ENCODE assay signal across 13 cellular contexts in the genomic region with DNA sequence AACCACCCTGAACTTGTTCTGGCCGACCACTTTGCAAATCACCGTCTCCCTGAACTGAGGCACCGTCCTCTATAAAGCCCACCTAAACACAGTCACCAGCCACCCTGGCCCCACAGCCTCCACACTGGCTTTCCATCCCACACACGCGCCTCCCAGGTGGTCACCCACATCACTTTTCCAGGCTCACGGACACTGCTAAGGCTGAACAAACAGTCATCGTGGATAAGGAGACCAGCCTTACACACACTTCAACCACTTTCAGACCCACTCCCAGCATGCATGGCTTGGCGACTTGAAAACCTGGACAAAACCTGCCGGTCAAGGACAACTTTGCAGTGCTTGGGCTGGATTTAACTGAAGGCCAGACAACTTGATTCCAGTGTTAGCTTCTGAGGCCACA. TPM values are rescaled to one million over a fixed set of nuclear protein-coding genes. Genes with fewer than 3 reads are reported as not detected.
A peak's percentile ranks its signal among the peaks of the same experiment; 100 is the strongest.
DNase-seq lines count a peak whose midpoint lies in the region; ATAC-seq, FAIRE-seq and TF ChIP-seq lines count a peak whose summit lies in the region.
"Had no signal": no experiment of that assay in that cellular context is flagged by ENCODE, and none has a peak within 500 bp of the region (broad histone marks: within the 10 kb centered on the region; RNA-seq: fewer than 3 reads in every experiment).

No MANE protein-coding gene starts in this region.

- H3K4me1 Mint-ChIP-seq in activated B cell treated with CpG ODN at 0.5 μM for 24 hours (peaks cover 89% of the 10 kb centered on the region), type B pancreatic cell (ENCODE audit: unreplicated experiment) (peaks cover 66% of the 10 kb centered on the region)

- no peaks in the 10 kb centered on the region for H3K9me3 Mint-ChIP-seq in activated B cell treated with CpG ODN at 0.5 μM for 24 hours
- peaks cover 4% of the 10 kb centered on the region for H3K9me3 Mint-ChIP-seq in type B pancreatic cell

- dilution Hi-C loops in keratinocyte (cut with MboI; ENCODE audit: extremely low pct_ligation_motif_present, low sequenced_read_pairs), result no loop called here

- DNase-seq in heart left ventricle, result no peak
- DNase-seq in cardiac septum (ENCODE audit: low spot score), result no peak
- no peak for DNase-seq in activated B cell treated with CpG ODN at 0.5 μM for 24 hours
- no peak for DNase-seq in keratinocyte (ENCODE audit: low read depth, low spot score)
- no peak for DNase-seq in type B pancreatic cell (ENCODE audit: extremely low spot score, unreplicated experiment)
- no peak for DNase-seq in EL
- DNase-seq: activated gamma-delta T cell, mesendoderm, NCI-H1436, sigmoid colon, T1000 had no signal

- H3K4me3 ChIP-seq in heart left ventricle (peak overlapping the region in 1 of 12 donors; percentile 40), keratinocyte (ENCODE audit: control insufficient read depth in 2 of 3, extremely low read depth in 1 of 3, insufficient read depth in 2 of 3, low read depth in 1 of 3, low read length in 3 of 3) (no peak overlapping the region)
- H3K4me3 ChIP-seq: sigmoid colon had no signal

- H3K36me3 Mint-ChIP-seq in activated B cell treated with CpG ODN at 0.5 μM for 24 hours (ENCODE audit: low read depth) (no peaks in the 10 kb centered on the region), type B pancreatic cell (peaks cover 24% of the 10 kb centered on the region)

- ATAC-seq in heart left ventricle (no peak), activated B cell treated with CpG ODN at 0.5 μM for 24 hours (ENCODE audit: low read depth) (no peak), HG02852 (IDR thresholded peaks at IDR 0.05; ENCODE audit: unreplicated experiment) (no peak), HG03457 (IDR thresholded peaks at IDR 0.05; ENCODE audit: unreplicated experiment) (no peak)

- peaks cover 100% of the 10 kb centered on the region for H3K79me2 ChIP-seq in keratinocyte (ENCODE audit: control insufficient read depth, insufficient read depth, low read length)

- no peak for TF ChIP-seq CTCF in heart left ventricle (IDR thresholded peaks at IDR 0.05)
- no peak for TF ChIP-seq CTCF in activated B cell treated with CpG ODN at 0.5 μM for 24 hours (IDR thresholded peaks at IDR 0.05)
- no peak for TF ChIP-seq CTCF in keratinocyte (optimal IDR thresholded peaks at IDR 0.05 in 1 of 3, IDR thresholded peaks at IDR 0.05 in 1 of 3, conservative IDR thresholded peaks at IDR 0.05 in 1 of 3; ENCODE audit: extremely low read depth in 1 of 3, insufficient read depth in 2 of 3, low read length in 3 of 3)
- no peak for TF ChIP-seq CTCF in type B pancreatic cell (conservative IDR thresholded peaks at IDR 0.05)

- H2AFZ ChIP-seq in keratinocyte (ENCODE audit: control insufficient read depth, low read length), result no peak overlapping the region

- H3K9ac ChIP-seq in keratinocyte (ENCODE audit: control insufficient read depth, extremely low read depth, insufficient read depth, low read length), result no peak overlapping the region

- WGBS in heart left ventricle, 4 donors, result 82 to 88% (median 86%) methylated on average over 9 of the region's 9 CpGs

- FAIRE-seq in keratinocyte (lab: Jason Lieb, UNC), result no peak

- intact Hi-C loops in heart left ventricle (cut with DNase I), result loop anchor here in 6 of 10 donors (5.0 to 10.0 kb wide), 5 partner anchors 36 to 59 kb away; no protein-coding TSS in a partner anchor
- intact Hi-C loops in cardiac septum (cut with DNase I), result no loop called here
- intact Hi-C loops in activated B cell treated with CpG ODN at 0.5 μM for 24 hours (cut with micrococcal nuclease), result no loop called here

- CTCF ChIA-PET in activated B cell treated with CpG ODN at 0.5 μM for 24 hours (lab: Charles Lee), result interaction anchor here (1.2 to 3.9 kb wide), 2 partner anchors 14 to 156 kb away, joined by 4 to 18 read pairs; no protein-coding TSS in a partner anchor

- peaks cover 8% of the 10 kb centered on the region for H3K9me1 ChIP-seq in keratinocyte (ENCODE audit: control insufficient read depth, extremely low read depth, insufficient read depth, low read length)

- H3K27ac Mint-ChIP-seq in activated B cell treated with CpG ODN at 0.5 μM for 24 hours (peak overlapping the region; percentile 61), type B pancreatic cell (peak overlapping the region; percentile 10)

- peak overlapping the region in 8 of 12 donors; percentile 5 to 70 (median 24) for H3K27ac ChIP-seq in heart left ventricle
- no peak overlapping the region for H3K27ac ChIP-seq in keratinocyte (ENCODE audit: control insufficient read depth, insufficient read depth, low read length)

- peaks cover 29% of the 10 kb centered on the region for H4K20me1 ChIP-seq in keratinocyte (ENCODE audit: control insufficient read depth, extremely low read depth, insufficient read depth, low read length)

- H3K4me1 ChIP-seq in heart left ventricle (peaks cover 0 to 100% (median 74%) of the 10 kb centered on the region in 12 donors), keratinocyte (ENCODE audit: control insufficient read depth, extremely low read depth, insufficient read depth, low read length) (peaks cover 41% of the 10 kb centered on the region)

- no peaks in the 10 kb centered on the region for H3K9me3 ChIP-seq in heart left ventricle
- no peaks in the 10 kb centered on the region for H3K9me3 ChIP-seq in keratinocyte (ENCODE audit: control insufficient read depth, low read depth, low read length)
- H3K9me3 ChIP-seq: sigmoid colon had no signal

- no peak for TF ChIP-seq POLR2A in heart left ventricle (IDR thresholded peaks at IDR 0.05)

- no peaks in the 10 kb centered on the region for H3K27me3 ChIP-seq in heart left ventricle
- H3K27me3 ChIP-seq in keratinocyte (ENCODE audit: control insufficient read depth, extremely low read depth, insufficient read depth, low read length), result no peaks in the 10 kb centered on the region
- H3K27me3 ChIP-seq: sigmoid colon had no signal

- no peak overlapping the region for H3K4me3 Mint-ChIP-seq in activated B cell treated with CpG ODN at 0.5 μM for 24 hours
- peak overlapping the region; percentile 5 for H3K4me3 Mint-ChIP-seq in type B pancreatic cell

- POLR2A ChIA-PET in activated B cell treated with CpG ODN at 0.5 μM for 24 hours (lab: Charles Lee), result interaction anchor here (0.6 to 2.3 kb wide), 3 partner anchors 9 to 110 kb away, joined by 3 to 10 read pairs (median 3); partner anchors contain the start of gene CHSY1

- H3K36me3 ChIP-seq in heart left ventricle (peaks cover 0 to 17% (median 4%) of the 10 kb centered on the region in 9 donors), keratinocyte (ENCODE audit: control insufficient read depth in 2 of 2, extremely low read depth in 1 of 2, insufficient read depth in 2 of 2, low read length in 2 of 2) (peaks cover 4 to 11% of the 10 kb centered on the region in 2 experiments)
- H3K36me3 ChIP-seq: sigmoid colon had no signal

- peak overlapping the region; percentile 17 for H3K4me2 ChIP-seq in keratinocyte (ENCODE audit: control insufficient read depth, extremely low read depth, insufficient read depth, low read depth, low read length)

- H3K27me3 Mint-ChIP-seq in activated B cell treated with CpG ODN at 0.5 μM for 24 hours, result no peaks in the 10 kb centered on the region
- no peaks in the 10 kb centered on the region for H3K27me3 Mint-ChIP-seq in type B pancreatic cell

RNA-seq across cellular contexts. Expression of gene CHSY1, which starts 8.4 kb away (rescaled TPM):
- total RNA-seq in heart left ventricle (10 to 100 TPM in 7 of 9 donors, 1 to 10 TPM in 2; 8.7 to 41.3 (median 11.1) TPM), cardiac septum (17.5 TPM), activated B cell treated with CpG ODN at 0.5 μM for 24 hours (16.5 and 20.4 TPM in 2 replicates), type B pancreatic cell (ENCODE audit: low replicate concordance) (18.4 and 43.0 TPM in 2 replicates)
- polyA plus RNA-seq in heart left ventricle (1 to 10 TPM; 5.6 to 8.7 TPM), keratinocyte (18.1 to 28.3 TPM (median 27.0 TPM) in 3 replicates)
- 5.1 TPM for polyA plus RNA-seq in keratinocyte (2011; ENCODE audit: low read depth)
- 15.2 and 20.9 TPM in 2 replicates for polyA plus RNA-seq in keratinocyte (2011; cell fraction: cytosol; rRNA removed)
- polyA plus RNA-seq in keratinocyte (2011; cell fraction: nucleus; rRNA removed), result 33.3 and 36.1 TPM in 2 replicates
- polyA plus RNA-seq in keratinocyte (2012; ENCODE audit: low replicate concordance), result 7.2 and 21.3 TPM in 2 replicates
- 19.8 to 29.4 TPM (median 20.2 TPM) in 3 replicates for polyA minus RNA-seq in keratinocyte
- 16.7 TPM for polyA minus RNA-seq in keratinocyte (2011; cell fraction: cytosol; rRNA and poly(A)+ RNA removed)
- polyA minus RNA-seq in keratinocyte (2011; cell fraction: nucleus; rRNA and poly(A)+ RNA removed), result 24.5 and 51.2 TPM in 2 replicates

RNA-seq across cellular contexts. Expression of gene SELENOS, which starts 33.9 kb away (rescaled TPM):
- 10 to 100 TPM; 38.7 to 72.4 (median 47.5) TPM for total RNA-seq in heart left ventricle
- polyA plus RNA-seq in heart left ventricle, result 100 to 1,000 TPM in 1 of 2 donors, 10 to 100 TPM in 1; 52.5 to 209 TPM
- total RNA-seq in cardiac septum, result 51.6 TPM
- total RNA-seq in activated B cell treated with CpG ODN at 0.5 μM for 24 hours, result 23.7 and 24.5 TPM in 2 replicates
- 56.3 to 82.2 TPM (median 76.8 TPM) in 3 replicates for polyA plus RNA-seq in keratinocyte
- polyA plus RNA-seq in keratinocyte (2011; ENCODE audit: low read depth), result 175 TPM
- polyA plus RNA-seq in keratinocyte (2011; cell fraction: cytosol; rRNA removed), result 54.9 and 69.2 TPM in 2 replicates
- polyA plus RNA-seq in keratinocyte (2011; cell fraction: nucleus; rRNA removed), result 65.6 and 96.4 TPM in 2 replicates
- 55.9 and 57.6 TPM in 2 replicates for polyA plus RNA-seq in keratinocyte (2012; ENCODE audit: low replicate concordance)
- polyA minus RNA-seq in keratinocyte, result 11.6 to 29.9 TPM (median 25.8 TPM) in 3 replicates
- polyA minus RNA-seq in keratinocyte (2011; cell fraction: cytosol; rRNA and poly(A)+ RNA removed), result 39.3 TPM
- polyA minus RNA-seq in keratinocyte (2011; cell fraction: nucleus; rRNA and poly(A)+ RNA removed), result 17.4 and 19.2 TPM in 2 replicates
- total RNA-seq in type B pancreatic cell (ENCODE audit: low replicate concordance), result 47.2 and 74.3 TPM in 2 replicates

RNA-seq across cellular contexts. Expression of gene SNRPA1, which starts 51.6 kb away (rescaled TPM):
- total RNA-seq in heart left ventricle, result 10 to 100 TPM; 17.6 to 44.3 (median 28.6) TPM
- polyA plus RNA-seq in heart left ventricle, result 10 to 100 TPM; 30.2 to 57.8 TPM
- total RNA-seq in cardiac septum, result 26.0 TPM
- 119 and 122 TPM in 2 replicates for total RNA-seq in activated B cell treated with CpG ODN at 0.5 μM for 24 hours
- 44.3 to 106 TPM (median 82.6 TPM) in 3 replicates for polyA plus RNA-seq in keratinocyte
- polyA plus RNA-seq in keratinocyte (2011; ENCODE audit: low read depth), result 82.8 TPM
- polyA plus RNA-seq in keratinocyte (2011; cell fraction: cytosol; rRNA removed), result 50.8 and 74.7 TPM in 2 replicates
- 63.5 and 120 TPM in 2 replicates for polyA plus RNA-seq in keratinocyte (2011; cell fraction: nucleus; rRNA removed)
- 59.6 and 90.9 TPM in 2 replicates for polyA plus RNA-seq in keratinocyte (2012; ENCODE audit: low replicate concordance)
- 10.4 to 33.9 TPM (median 19.7 TPM) in 3 replicates for polyA minus RNA-seq in keratinocyte
- 19.0 TPM for polyA minus RNA-seq in keratinocyte (2011; cell fraction: cytosol; rRNA and poly(A)+ RNA removed)
- 13.9 and 21.9 TPM in 2 replicates for polyA minus RNA-seq in keratinocyte (2011; cell fraction: nucleus; rRNA and poly(A)+ RNA removed)
- total RNA-seq in type B pancreatic cell (ENCODE audit: low replicate concordance), result 72.6 and 80.3 TPM in 2 replicates

Comparison
In these comparisons a context has a peak if more than half of its experiments do, and no peak if none do; other contexts are left out.
1. intact Hi-C loops: an anchor here in heart left ventricle (5.0 to 10.0 kb wide); none called in cardiac septum and activated B cell treated with CpG ODN at 0.5 μM for 24 hours.